Comparison of ENCODE assay signal across 9 cellular contexts in the genomic region with DNA sequence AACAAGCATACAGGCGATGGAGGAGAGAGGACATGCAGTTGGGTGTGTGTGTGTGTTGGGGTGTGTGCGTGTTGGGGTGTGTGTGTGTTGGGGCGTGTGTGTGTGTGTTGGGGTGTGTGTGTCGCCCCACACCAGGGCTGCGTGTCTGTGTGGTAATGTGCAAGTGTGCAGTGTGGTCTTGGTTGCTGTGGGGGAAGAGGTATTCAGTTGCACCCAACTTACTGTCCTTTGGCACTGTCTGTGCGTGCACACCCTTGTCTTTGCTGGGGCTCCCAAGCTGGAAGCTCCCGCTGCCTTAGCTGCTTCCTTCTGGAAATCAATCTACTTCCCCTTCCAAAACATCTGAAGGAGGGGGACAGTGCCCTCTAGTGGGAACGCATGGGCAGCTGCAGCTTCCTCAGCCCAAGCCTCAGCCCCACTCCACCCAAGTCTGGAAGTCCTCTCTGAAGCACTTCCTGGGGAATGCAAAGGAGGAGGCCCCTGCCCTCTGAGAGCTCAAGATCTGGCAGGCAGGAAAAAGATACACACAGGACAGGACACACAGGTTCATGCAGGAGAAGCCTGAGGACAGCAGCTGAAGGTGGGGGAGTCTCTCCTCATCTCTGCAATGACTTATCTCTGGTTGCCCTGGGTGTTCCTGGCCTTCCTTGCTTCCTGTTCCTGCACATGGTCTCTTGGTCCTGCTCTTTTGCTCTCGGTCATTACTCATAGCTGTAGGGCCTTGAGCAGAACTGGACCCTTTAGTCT. TPM values are rescaled to one million over a fixed set of nuclear protein-coding genes. Genes with fewer than 3 reads are reported as not detected.
A peak's percentile ranks its signal among the peaks of the same experiment; 100 is the strongest.
DNase-seq lines count a peak whose midpoint lies in the region.
"Had no signal": no experiment of that assay in that cellular context is flagged by ENCODE, and none has a peak within 500 bp of the region (broad histone marks: within the 10 kb centered on the region; RNA-seq: fewer than 3 reads in every experiment).

No MANE protein-coding gene starts in this region.

- no peak overlapping the region for H3K23ac ChIP-seq in mesendoderm (ENCODE audit: low read length)

- no peak overlapping the region for H3K4ac ChIP-seq in mesendoderm (ENCODE audit: low read depth, low read length)

- H3K79me2 ChIP-seq in mesendoderm (ENCODE audit: control insufficient read depth, insufficient read depth, low read length), result no peaks in the 10 kb centered on the region

- H3K4me1 ChIP-seq in HAP-1, result peaks cover 3% of the 10 kb centered on the region; the same call in 1 of the 2 replicates
- H3K4me1 ChIP-seq in mesendoderm (ENCODE audit: control insufficient read depth, low read depth, low read length), result peaks cover 3% of the 10 kb centered on the region

- H3K9me3 Mint-ChIP-seq in activated CD4-positive, alpha-beta T cell treated with anti-CD3 and anti-CD28 coated beads, Interleukin-2, amount 10 ng/mL, durations not matched to agents 24 days and 14 days, result no peaks in the 10 kb centered on the region
- H3K9me3 Mint-ChIP-seq: stimulated activated naive CD8-positive, alpha-beta T cell treated with anti-CD3 and anti-CD28 coated beads, Interleukin-15, Interleukin-2, amounts not matched to agents 100 ng/mL and 50 ng/mL, for 24 hours had no signal

- no peak overlapping the region for H3K27ac Mint-ChIP-seq in activated CD4-positive, alpha-beta T cell treated with anti-CD3 and anti-CD28 coated beads, Interleukin-2, amount 10 ng/mL, durations not matched to agents 24 days and 14 days
- H3K27ac Mint-ChIP-seq: stimulated activated naive CD8-positive, alpha-beta T cell treated with anti-CD3 and anti-CD28 coated beads, Interleukin-15, Interleukin-2, amounts not matched to agents 100 ng/mL and 50 ng/mL, for 24 hours had no signal

- H3K36me3 ChIP-seq in HAP-1 (replicated peaks) (peaks cover 3% of the 10 kb centered on the region; the same call in 1 of the 2 replicates), mesendoderm (ENCODE audit: control insufficient read depth, insufficient read depth, low read length) (no peaks in the 10 kb centered on the region)

- no peaks in the 10 kb centered on the region for H3K9me3 ChIP-seq in HAP-1

- no CpG with 5 or more reads among the region's 9 CpGs for WGBS in mesendoderm (ENCODE audit: extremely low coverage, insufficient coverage, low lambda C conversion rate)

- H4K8ac ChIP-seq in mesendoderm (ENCODE audit: low read depth, low read length), result no peak overlapping the region

- H3K4me3 Mint-ChIP-seq in activated CD4-positive, alpha-beta T cell treated with anti-CD3 and anti-CD28 coated beads, Interleukin-2, amount 10 ng/mL, durations not matched to agents 24 days and 14 days, result no peak overlapping the region
- H3K4me3 Mint-ChIP-seq: stimulated activated naive CD8-positive, alpha-beta T cell treated with anti-CD3 and anti-CD28 coated beads, Interleukin-15, Interleukin-2, amounts not matched to agents 100 ng/mL and 50 ng/mL, for 24 hours had no signal

- no peak overlapping the region for H2BK120ac ChIP-seq in mesendoderm (ENCODE audit: low read depth, low read length)

- no peak overlapping the region for H4K5ac ChIP-seq in mesendoderm (ENCODE audit: low read length)

- peak overlapping the region; percentile 52 for H3K56ac ChIP-seq in mesendoderm (ENCODE audit: low read length)

- no peaks in the 10 kb centered on the region for H3K27me3 Mint-ChIP-seq in activated CD4-positive, alpha-beta T cell treated with anti-CD3 and anti-CD28 coated beads, Interleukin-2, amount 10 ng/mL, durations not matched to agents 24 days and 14 days
- H3K27me3 Mint-ChIP-seq: stimulated activated naive CD8-positive, alpha-beta T cell treated with anti-CD3 and anti-CD28 coated beads, Interleukin-15, Interleukin-2, amounts not matched to agents 100 ng/mL and 50 ng/mL, for 24 hours had no signal

- H3K27me3 ChIP-seq in HAP-1 (ENCODE audit: low read depth) (no peaks in the 10 kb centered on the region), mesendoderm (ENCODE audit: insufficient read depth, low read length, poor library complexity) (no peaks in the 10 kb centered on the region)

- intact Hi-C loops in activated CD4-positive, alpha-beta T cell treated with anti-CD3 and anti-CD28 coated beads, Interleukin-2, amount 10 ng/mL, durations not matched to agents 24 days and 14 days (cut with micrococcal nuclease), result loop anchor here (1.0 kb wide), 2 partner anchors 31 to 103 kb away; no protein-coding TSS in a partner anchor

- H2BK5ac ChIP-seq in mesendoderm (ENCODE audit: low read length), result no peak overlapping the region

- H3K79me1 ChIP-seq in mesendoderm (ENCODE audit: low read length), result no peaks in the 10 kb centered on the region

- H3K4me3 ChIP-seq in HAP-1 (no peak overlapping the region), mesendoderm (ENCODE audit: low read length) (no peak overlapping the region)

- peaks cover 11% of the 10 kb centered on the region for H3K4me1 Mint-ChIP-seq in activated CD4-positive, alpha-beta T cell treated with anti-CD3 and anti-CD28 coated beads, Interleukin-2, amount 10 ng/mL, durations not matched to agents 24 days and 14 days

- no peak overlapping the region for H3K27ac ChIP-seq in mesendoderm (ENCODE audit: low read depth, low read length)

- H3K4me2 ChIP-seq in mesendoderm (ENCODE audit: low read length), result no peak overlapping the region

- H3K18ac ChIP-seq in mesendoderm (ENCODE audit: low read length), result no peak overlapping the region

- H3K36me3 Mint-ChIP-seq in activated CD4-positive, alpha-beta T cell treated with anti-CD3 and anti-CD28 coated beads, Interleukin-2, amount 10 ng/mL, durations not matched to agents 24 days and 14 days (ENCODE audit: low read depth), result no peaks in the 10 kb centered on the region

- in situ Hi-C loops in HAP-1 (cut with MboI; ENCODE audit: low sequenced_read_pairs), result loop anchor here (10.0 kb wide), 1 partner anchor 104 kb away; no protein-coding TSS in a partner anchor

- no peak overlapping the region for H2BK15ac ChIP-seq in mesendoderm (replicated peaks; ENCODE audit: low read depth)

- DNase-seq in Ammon's horn (ENCODE audit: low spot score), result peak; percentile 91
- peak; percentile 58 to 89 for DNase-seq in HAP-1 (ENCODE audit: low spot score in 2 of 2)
- peak; percentile 71 to 80 for DNase-seq in NCI-H526 (lab: John Stamatoyannopoulos, UW)
- peak; percentile 90 for DNase-seq in activated CD4-positive, alpha-beta T cell treated with anti-CD3 and anti-CD28 coated beads, Interleukin-2, amount 10 ng/mL, durations not matched to agents 24 days and 14 days
- DNase-seq in effector CD8-positive, alpha-beta T cell (lab: John Stamatoyannopoulos, UW), result peak; percentile 36
- peak; percentile 92 for DNase-seq in mesendoderm
- peak; percentile 34 for DNase-seq in stimulated activated CD8-positive, alpha-beta memory T cell treated with anti-CD3 and anti-CD28 coated beads, Interleukin-15, amount 100 ng/mL, for 24 hours (ENCODE audit: low read depth)
- DNase-seq in GM19240 (ENCODE audit: insufficient read length, low spot score), result no peak

- no peak overlapping the region for H3K9ac ChIP-seq in mesendoderm (ENCODE audit: low read length)

- no peak overlapping the region for H2AK5ac ChIP-seq in mesendoderm (ENCODE audit: low read length)

RNA-seq across cellular contexts. Expression of a gene that starts 13.1 kb away (rescaled TPM):
- 17.6 and 19.7 TPM in 2 replicates for total RNA-seq in activated CD4-positive, alpha-beta T cell treated with anti-CD3 and anti-CD28 coated beads, Interleukin-2, amount 10 ng/mL, durations not matched to agents 24 days and 14 days
- 0.59 TPM for polyA plus RNA-seq in mesendoderm (2013, experiment 1 of 2)
- 0.73 TPM for polyA plus RNA-seq in mesendoderm (2013, experiment 2 of 2)

RNA-seq across cellular contexts. Expression of a gene that starts 14.7 kb away (rescaled TPM):
- 73.1 and 82.5 TPM in 2 replicates for total RNA-seq in activated CD4-positive, alpha-beta T cell treated with anti-CD3 and anti-CD28 coated beads, Interleukin-2, amount 10 ng/mL, durations not matched to agents 24 days and 14 days
- 94.9 TPM for polyA plus RNA-seq in mesendoderm (2013, experiment 1 of 2)
- polyA plus RNA-seq in mesendoderm (2013, experiment 2 of 2), result 97.5 TPM

RNA-seq across cellular contexts. Expression of a gene that starts 33.3 kb away (rescaled TPM):
- total RNA-seq in activated CD4-positive, alpha-beta T cell treated with anti-CD3 and anti-CD28 coated beads, Interleukin-2, amount 10 ng/mL, durations not matched to agents 24 days and 14 days, result 0.62 and 0.91 TPM in 2 replicates
- 0.27 TPM for polyA plus RNA-seq in mesendoderm (2013, experiment 1 of 2)
- 0.24 TPM for polyA plus RNA-seq in mesendoderm (2013, experiment 2 of 2)

RNA-seq across cellular contexts. Expression of a gene that starts 41.5 kb away (rescaled TPM):
- 44.0 and 45.0 TPM in 2 replicates for total RNA-seq in activated CD4-positive, alpha-beta T cell treated with anti-CD3 and anti-CD28 coated beads, Interleukin-2, amount 10 ng/mL, durations not matched to agents 24 days and 14 days
- polyA plus RNA-seq in mesendoderm (2013, experiment 1 of 2), result 64.1 TPM
- polyA plus RNA-seq in mesendoderm (2013, experiment 2 of 2), result 58.6 TPM

RNA-seq across cellular contexts. Expression of a gene that starts 45.2 kb away (rescaled TPM):
- 71.2 and 71.6 TPM in 2 replicates for total RNA-seq in activated CD4-positive, alpha-beta T cell treated with anti-CD3 and anti-CD28 coated beads, Interleukin-2, amount 10 ng/mL, durations not matched to agents 24 days and 14 days
- polyA plus RNA-seq in mesendoderm (2013, experiment 1 of 2), result 43.4 TPM
- polyA plus RNA-seq in mesendoderm (2013, experiment 2 of 2), result 45.3 TPM
